13 cellular contexts compared by ENCODE assay signal in genomic region chr20:56893206-56893605, GRCh38.
DNase-seq lines count a peak whose midpoint lies in the region; ATAC-seq lines count a peak whose summit lies in the region.
"Had no signal": no experiment of that assay in that cellular context is flagged by ENCODE, and none has a peak within 500 bp of the region (broad histone marks: within the 10 kb centered on the region; RNA-seq: fewer than 3 reads in every experiment).

No MANE protein-coding gene starts in this region.

- H3K36me3 Mint-ChIP-seq in immature natural killer cell: peaks cover 0 to 6% (median 0%) of the 10 kb centered on the region in 3 donors

- H3K27ac Mint-ChIP-seq in immature natural killer cell: no peak overlapping the region

- peaks cover 0 to 4% (median 0%) of the 10 kb centered on the region in 6 donors for H3K9me3 Mint-ChIP-seq in immature natural killer cell
- H3K9me3 Mint-ChIP-seq: neural crest cell had no signal

- no peak overlapping the region for H3K4me3 Mint-ChIP-seq in immature natural killer cell
- H3K4me3 Mint-ChIP-seq: neural crest cell had no signal

- H3K4me1 Mint-ChIP-seq in immature natural killer cell: peaks cover 4 to 8% of the 10 kb centered on the region in 2 donors

- peaks cover 0 to 3% (median 0%) of the 10 kb centered on the region in 3 donors for H3K27me3 Mint-ChIP-seq in immature natural killer cell (ENCODE audit: low read depth in 3 of 3)

- DNase-seq in EH (ENCODE audit: low read depth) (peak; percentile 3), HT1080 (ENCODE audit: low read depth) (peak; percentile 44), immature natural killer cell (peak in 2 of 3 donors; percentile 1 to 2)
- DNase-seq in activated CD4-positive, alpha-beta T cell treated with anti-CD3 and anti-CD28 coated beads, Interleukin-2, amount 50 U/mL, for 1 hour: peak; percentile 3
- DNase-seq: cerebellar nuclear complex, heart left ventricle, lower lobe of right lung, NCI-H1105 treated with DMSO at 0.1 percent for 48 hours, NCI-H226 had no signal

- ATAC-seq in GM19452 (IDR thresholded peaks at IDR 0.05; ENCODE audit: unreplicated experiment): no peak
- no peak for ATAC-seq in GM21786 (IDR thresholded peaks at IDR 0.05; ENCODE audit: unreplicated experiment)
- ATAC-seq in GM21381 (IDR thresholded peaks at IDR 0.05; ENCODE audit: unreplicated experiment): no peak
- ATAC-seq: heart left ventricle, lower lobe of right lung had no signal
